ENCODE assay signal across 12 cellular contexts in the genomic region with DNA sequence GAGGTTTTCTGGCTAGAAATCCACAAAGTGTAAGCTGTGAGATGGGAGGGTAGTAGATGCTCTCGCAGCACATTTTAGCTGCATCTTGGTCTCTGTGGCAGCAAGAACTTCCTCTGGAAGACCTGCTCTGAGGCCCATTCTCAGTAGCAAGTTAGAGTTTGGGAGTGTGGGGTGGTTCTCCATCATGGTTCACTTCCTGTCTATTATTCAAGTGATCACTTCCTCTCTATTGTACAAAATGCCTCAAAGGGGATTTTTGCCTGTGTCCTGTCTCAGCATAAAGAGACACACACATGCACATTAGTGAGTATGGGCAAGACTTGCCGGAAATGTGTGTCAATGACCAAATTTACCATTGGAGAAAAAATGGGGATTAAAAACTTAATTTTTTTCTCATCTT. TPM values are rescaled to one million over a fixed set of nuclear protein-coding genes. Genes with fewer than 3 reads are reported as not detected.
A peak's percentile ranks its signal among the peaks of the same experiment; 100 is the strongest.
DNase-seq lines count a peak whose midpoint lies in the region; ATAC-seq lines count a peak whose summit lies in the region.
"Had no signal": no experiment of that assay in that cellular context is flagged by ENCODE, and none has a peak within 500 bp of the region (broad histone marks: within the 10 kb centered on the region; RNA-seq: fewer than 3 reads in every experiment).

No MANE protein-coding gene starts in this region.

- no peak overlapping the region for H2AK5ac ChIP-seq in mesenchymal stem cell (ENCODE audit: low read length, severe bottlenecking)

- peak overlapping the region; percentile 71 for H3K27ac Mint-ChIP-seq in activated naive CD8-positive, alpha-beta T cell treated with anti-CD3 and anti-CD28 coated beads, Interleukin-2, amount 50 U/mL, for 24 hours
- H3K27ac Mint-ChIP-seq: progenitor cell of endocrine pancreas had no signal

- ATAC-seq in GM18508 (IDR thresholded peaks at IDR 0.05; ENCODE audit: insufficient read depth, unreplicated experiment): peak; percentile 95
- peak; percentile 95 for ATAC-seq in GM21390 (IDR thresholded peaks at IDR 0.05; ENCODE audit: unreplicated experiment)
- peak; percentile 96 for ATAC-seq in HG03342 (IDR thresholded peaks at IDR 0.05; ENCODE audit: unreplicated experiment)
- peak; percentile 57 for ATAC-seq in activated naive CD8-positive, alpha-beta T cell treated with anti-CD3 and anti-CD28 coated beads, Interleukin-2, amount 50 U/mL, for 24 hours
- ATAC-seq in sciatic nerve: no peak

- peaks cover 18% of the 10 kb centered on the region for H3K4me1 Mint-ChIP-seq in activated naive CD8-positive, alpha-beta T cell treated with anti-CD3 and anti-CD28 coated beads, Interleukin-2, amount 50 U/mL, for 24 hours

- H3K4me1 ChIP-seq in mesenchymal stem cell (ENCODE audit: control insufficient read depth, insufficient read depth, low read depth, low read length): no peaks in the 10 kb centered on the region

- H2BK15ac ChIP-seq in mesenchymal stem cell (ENCODE audit: low read depth, poor library complexity, severe bottlenecking): no peak overlapping the region

- no peaks in the 10 kb centered on the region for H3K27me3 Mint-ChIP-seq in activated naive CD8-positive, alpha-beta T cell treated with anti-CD3 and anti-CD28 coated beads, Interleukin-2, amount 50 U/mL, for 24 hours
- H3K27me3 Mint-ChIP-seq: progenitor cell of endocrine pancreas had no signal

- no peaks in the 10 kb centered on the region for H3K79me1 ChIP-seq in mesenchymal stem cell (replicated peaks; ENCODE audit: low read length, poor library complexity, severe bottlenecking)

- peaks cover 0 to 5% of the 10 kb centered on the region in 2 experiments for H3K27me3 ChIP-seq in mesenchymal stem cell (ENCODE audit: control insufficient read depth in 1 of 2, insufficient read depth in 1 of 2, low read length in 2 of 2)

- DNase-seq in activated naive CD8-positive, alpha-beta T cell treated with anti-CD3 and anti-CD28 coated beads, Interleukin-2, amount 50 U/mL, for 24 hours: no peak
- DNase-seq in sciatic nerve (ENCODE audit: low spot score): no peak
- no peak for DNase-seq in DMS 273 (lab: John Stamatoyannopoulos, UW; ENCODE audit: unreplicated experiment)
- no peak for DNase-seq in mesenchymal stem cell
- no peak for DNase-seq in HUDEP-2 (lab: John Stamatoyannopoulos, UW; ENCODE audit: unreplicated experiment in 76 of 76)
- DNase-seq: GDM1, KG1 had no signal

- no peak overlapping the region for H4K8ac ChIP-seq in mesenchymal stem cell (ENCODE audit: low read length)

- no peaks in the 10 kb centered on the region for H3K9me3 ChIP-seq in mesenchymal stem cell (ENCODE audit: control insufficient read depth, low read length)

- no peak overlapping the region for H2BK12ac ChIP-seq in mesenchymal stem cell (ENCODE audit: low read length in 2 of 2)

- 100% methylated on average over 2 of the region's 2 CpGs for WGBS in mesenchymal stem cell

- peaks cover 4% of the 10 kb centered on the region for H3K9me3 Mint-ChIP-seq in activated naive CD8-positive, alpha-beta T cell treated with anti-CD3 and anti-CD28 coated beads, Interleukin-2, amount 50 U/mL, for 24 hours

- H3K4me3 ChIP-seq in mesenchymal stem cell (ENCODE audit: insufficient read depth in 1 of 2, low read depth in 1 of 2, low read length in 2 of 2): no peak overlapping the region
- H3K4me3 ChIP-seq: SK-N-MC had no signal

- H2AFZ ChIP-seq in mesenchymal stem cell (ENCODE audit: low read depth, low read length): no peak overlapping the region

- no peak overlapping the region for H2BK5ac ChIP-seq in mesenchymal stem cell (ENCODE audit: low read depth, low read length, poor library complexity, severe bottlenecking)

- no peak overlapping the region for H3K4ac ChIP-seq in mesenchymal stem cell (ENCODE audit: low read depth in 1 of 2, low read length in 2 of 2)

- no peak overlapping the region for H3K4me3 Mint-ChIP-seq in activated naive CD8-positive, alpha-beta T cell treated with anti-CD3 and anti-CD28 coated beads, Interleukin-2, amount 50 U/mL, for 24 hours

- no peak overlapping the region for H3K9ac ChIP-seq in mesenchymal stem cell (ENCODE audit: low read length)

- no peak overlapping the region for H4K91ac ChIP-seq in mesenchymal stem cell (ENCODE audit: low read length)

- H3K36me3 ChIP-seq in mesenchymal stem cell (ENCODE audit: control insufficient read depth in 1 of 2, insufficient read depth in 2 of 2, low read depth in 1 of 2, low read length in 2 of 2): no peaks in the 10 kb centered on the region

- no peak overlapping the region for H3K14ac ChIP-seq in mesenchymal stem cell (ENCODE audit: low read length in 2 of 2)

- H3K18ac ChIP-seq in mesenchymal stem cell (ENCODE audit: low read depth in 1 of 2, low read length in 2 of 2): no peak overlapping the region

- intact Hi-C loops in sciatic nerve (cut with DNase I): no loop called here

- no peak overlapping the region for H3K23ac ChIP-seq in mesenchymal stem cell (ENCODE audit: low read length in 2 of 2)

- H3K36me3 Mint-ChIP-seq in activated naive CD8-positive, alpha-beta T cell treated with anti-CD3 and anti-CD28 coated beads, Interleukin-2, amount 50 U/mL, for 24 hours (ENCODE audit: low read depth): no peaks in the 10 kb centered on the region

- H2BK120ac ChIP-seq in mesenchymal stem cell (ENCODE audit: low read depth, low read length): no peak overlapping the region

- no peak overlapping the region for H3K4me2 ChIP-seq in mesenchymal stem cell (ENCODE audit: low read length, poor library complexity, severe bottlenecking)

- no peak overlapping the region for H3K27ac ChIP-seq in mesenchymal stem cell (ENCODE audit: low read length, poor library complexity, severe bottlenecking)
- H3K27ac ChIP-seq: SK-N-MC had no signal

RNA-seq across cellular contexts. Expression of gene LYRM2, which starts 42.5 kb away (rescaled TPM):
- total RNA-seq in sciatic nerve: 29.8 TPM
- polyA plus RNA-seq in mesenchymal stem cell (2013, experiment 1 of 2): 72.2 TPM
- polyA plus RNA-seq in mesenchymal stem cell (2013, experiment 2 of 2): 75.8 TPM
